Comparison of ENCODE assay signal across 19 cellular contexts in the genomic region with DNA sequence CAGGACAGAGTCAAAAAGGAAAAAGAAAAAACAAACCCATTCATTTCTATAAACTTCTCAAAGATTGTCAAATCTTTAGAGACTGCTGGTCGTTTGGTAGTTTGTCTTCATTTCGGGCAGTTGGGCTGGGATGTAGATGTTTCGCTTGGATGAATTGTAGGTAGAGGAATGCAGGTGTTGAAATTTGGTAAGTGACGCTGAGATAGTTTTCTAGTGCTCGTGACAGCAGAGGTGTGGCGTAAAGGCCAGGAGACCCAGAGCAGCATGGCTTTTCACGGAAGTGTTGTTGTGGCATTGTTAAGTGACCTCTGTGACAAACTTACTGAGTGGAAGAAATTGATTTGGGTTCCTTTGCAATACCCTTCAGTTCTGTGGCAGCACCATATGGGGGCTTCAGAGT.
DNase-seq lines count a peak whose midpoint lies in the region; ATAC-seq and TF ChIP-seq lines count a peak whose summit lies in the region.
"Had no signal": no experiment of that assay in that cellular context is flagged by ENCODE, and none has a peak within 500 bp of the region (broad histone marks: within the 10 kb centered on the region; RNA-seq: fewer than 3 reads in every experiment).

No MANE protein-coding gene starts in this region.

- ATAC-seq in sciatic nerve: no peak
- no peak for ATAC-seq in GM21529 (IDR thresholded peaks at IDR 0.05; ENCODE audit: unreplicated experiment)

- CTCF ChIA-PET in activated naive CD4-positive, alpha-beta T cell treated with anti-CD3 and anti-CD28 coated beads for 36 hours (lab: Charles Lee): no interaction called here
- CTCF ChIA-PET in OCI-LY7 (lab: Charles Lee; ENCODE audit: unreplicated experiment): no interaction called here

- no peaks in the 10 kb centered on the region for H3K4me1 Mint-ChIP-seq in activated naive CD4-positive, alpha-beta T cell treated with anti-CD3 and anti-CD28 coated beads, Interleukin-2, amount 50 U/mL, for 24 hours
- no peaks in the 10 kb centered on the region for H3K4me1 Mint-ChIP-seq in activated naive CD4-positive, alpha-beta T cell treated with anti-CD3 and anti-CD28 coated beads for 36 hours (ENCODE audit: low read depth)
- peaks cover 10% of the 10 kb centered on the region for H3K4me1 Mint-ChIP-seq in nephron progenitor cell
- H3K4me1 Mint-ChIP-seq: B cell; CD8-positive, alpha-beta memory T cell had no signal

- H3K36me3 ChIP-seq in OCI-LY7 (ENCODE audit: insufficient read depth, low read length): peaks cover 45% of the 10 kb centered on the region

- no peaks in the 10 kb centered on the region for H3K9me2 ChIP-seq in OCI-LY7 (ENCODE audit: insufficient read depth, low read length)

- intact Hi-C loops in activated naive CD4-positive, alpha-beta T cell treated with anti-CD3 and anti-CD28 coated beads for 36 hours (cut with micrococcal nuclease): no loop called here
- intact Hi-C loops in OCI-LY7 (cut with micrococcal nuclease; ENCODE audit: unreplicated experiment): no loop called here
- intact Hi-C loops in sciatic nerve (cut with DNase I): no loop called here

- H3K9me3 Mint-ChIP-seq in activated naive CD4-positive, alpha-beta T cell treated with anti-CD3 and anti-CD28 coated beads, Interleukin-2, amount 50 U/mL, for 24 hours: no peaks in the 10 kb centered on the region
- H3K9me3 Mint-ChIP-seq in activated naive CD4-positive, alpha-beta T cell treated with anti-CD3 and anti-CD28 coated beads for 36 hours: no peaks in the 10 kb centered on the region
- peaks cover 30% of the 10 kb centered on the region for H3K9me3 Mint-ChIP-seq in nephron progenitor cell
- H3K9me3 Mint-ChIP-seq: CD4-positive, alpha-beta T cell had no signal

- H3K9me3 ChIP-seq in OCI-LY7 (ENCODE audit: low read length): no peaks in the 10 kb centered on the region

- TF ChIP-seq CTCF in OCI-LY7 (conservative IDR thresholded peaks at IDR 0.05; ENCODE audit: low read length): no peak
- no peak for TF ChIP-seq CTCF in nephron progenitor cell (IDR thresholded peaks at IDR 0.05)

- DNase-seq in activated naive CD4-positive, alpha-beta T cell treated with anti-CD3 and anti-CD28 coated beads for 36 hours: no peak
- DNase-seq in OCI-LY7 (ENCODE audit: low spot score): no peak
- DNase-seq in nephron progenitor cell: no peak
- peak; percentile 10 for DNase-seq in sciatic nerve (ENCODE audit: low spot score)
- DNase-seq in stimulated activated CD8-positive, alpha-beta memory T cell treated with anti-CD3 and anti-CD28 coated beads, Interleukin-4, amount 100 ng/mL, for 48 hours: no peak
- DNase-seq in activated CD8-positive, alpha-beta memory T cell treated with anti-CD3 and anti-CD28 coated beads, Interleukin-2, amount 50 U/mL, for 48 hours: no peak
- DNase-seq: CD4-positive, alpha-beta T cell; CD8-positive, alpha-beta memory T cell; DMS53; DMS79 treated with DMSO at 0.1 percent for 48 hours; GF-D8; H7; HCEC 1CT had no signal

- H3K4me3 Mint-ChIP-seq in activated naive CD4-positive, alpha-beta T cell treated with anti-CD3 and anti-CD28 coated beads, Interleukin-2, amount 50 U/mL, for 24 hours: no peak overlapping the region
- no peak overlapping the region for H3K4me3 Mint-ChIP-seq in activated naive CD4-positive, alpha-beta T cell treated with anti-CD3 and anti-CD28 coated beads for 36 hours
- no peak overlapping the region for H3K4me3 Mint-ChIP-seq in nephron progenitor cell
- H3K4me3 Mint-ChIP-seq: B cell; CD4-positive, alpha-beta T cell; CD8-positive, alpha-beta memory T cell had no signal

- no peaks in the 10 kb centered on the region for H3K27me3 Mint-ChIP-seq in activated naive CD4-positive, alpha-beta T cell treated with anti-CD3 and anti-CD28 coated beads, Interleukin-2, amount 50 U/mL, for 24 hours
- H3K27me3 Mint-ChIP-seq in activated naive CD4-positive, alpha-beta T cell treated with anti-CD3 and anti-CD28 coated beads for 36 hours (ENCODE audit: low read depth): no peaks in the 10 kb centered on the region
- no peaks in the 10 kb centered on the region for H3K27me3 Mint-ChIP-seq in nephron progenitor cell (ENCODE audit: low read depth, poor library complexity)
- H3K27me3 Mint-ChIP-seq: B cell; CD4-positive, alpha-beta T cell; CD8-positive, alpha-beta memory T cell had no signal

- H3K4me2 ChIP-seq in OCI-LY7 (ENCODE audit: low read length): no peak overlapping the region
- H3K4me2 ChIP-seq: BLaER1 had no signal

- no peak overlapping the region for H2AFZ ChIP-seq in OCI-LY7 (ENCODE audit: low read length)

- H3K4me1 ChIP-seq in OCI-LY7 (ENCODE audit: insufficient read depth, low read length, poor library complexity, severe bottlenecking): no peaks in the 10 kb centered on the region
- H3K4me1 ChIP-seq: BLaER1 had no signal

- TSS peak; percentile 25 for BruUV-seq in OCI-LY7 (replicated peaks; lab: Mats Ljungman, UMichigan)

- peak overlapping the region; percentile 62 for H3K27ac Mint-ChIP-seq in activated naive CD4-positive, alpha-beta T cell treated with anti-CD3 and anti-CD28 coated beads, Interleukin-2, amount 50 U/mL, for 24 hours
- H3K27ac Mint-ChIP-seq in activated naive CD4-positive, alpha-beta T cell treated with anti-CD3 and anti-CD28 coated beads for 36 hours: no peak overlapping the region
- peak overlapping the region; percentile 64 for H3K27ac Mint-ChIP-seq in nephron progenitor cell
- H3K27ac Mint-ChIP-seq: B cell; CD4-positive, alpha-beta T cell had no signal

- no peak overlapping the region for H3K4me3 ChIP-seq in OCI-LY7 (ENCODE audit: low read depth, low read length, poor library complexity, severe bottlenecking)
- H3K4me3 ChIP-seq: BLaER1 had no signal

- no peaks in the 10 kb centered on the region for H4K20me1 ChIP-seq in OCI-LY7 (ENCODE audit: insufficient read depth, low read length)
- H4K20me1 ChIP-seq: BLaER1 had no signal

- POLR2A ChIA-PET in OCI-LY7 (lab: Charles Lee): no interaction called here

- H3K36me3 Mint-ChIP-seq in activated naive CD4-positive, alpha-beta T cell treated with anti-CD3 and anti-CD28 coated beads, Interleukin-2, amount 50 U/mL, for 24 hours: peaks cover 22% of the 10 kb centered on the region
- H3K36me3 Mint-ChIP-seq in activated naive CD4-positive, alpha-beta T cell treated with anti-CD3 and anti-CD28 coated beads for 36 hours (ENCODE audit: low read depth): peaks cover 32% of the 10 kb centered on the region
- H3K36me3 Mint-ChIP-seq in nephron progenitor cell (ENCODE audit: low read depth): peaks cover 54% of the 10 kb centered on the region

- no peaks in the 10 kb centered on the region for H3K79me2 ChIP-seq in OCI-LY7 (ENCODE audit: insufficient read depth, low read depth, low read length)

- no peak overlapping the region for H3K27ac ChIP-seq in OCI-LY7 (ENCODE audit: low read depth, low read length, poor library complexity, severe bottlenecking)
- H3K27ac ChIP-seq: 22Rv1, BLaER1, C4-2B had no signal
